Comparison of ENCODE assay signal across 8 cellular contexts in the genomic region with DNA sequence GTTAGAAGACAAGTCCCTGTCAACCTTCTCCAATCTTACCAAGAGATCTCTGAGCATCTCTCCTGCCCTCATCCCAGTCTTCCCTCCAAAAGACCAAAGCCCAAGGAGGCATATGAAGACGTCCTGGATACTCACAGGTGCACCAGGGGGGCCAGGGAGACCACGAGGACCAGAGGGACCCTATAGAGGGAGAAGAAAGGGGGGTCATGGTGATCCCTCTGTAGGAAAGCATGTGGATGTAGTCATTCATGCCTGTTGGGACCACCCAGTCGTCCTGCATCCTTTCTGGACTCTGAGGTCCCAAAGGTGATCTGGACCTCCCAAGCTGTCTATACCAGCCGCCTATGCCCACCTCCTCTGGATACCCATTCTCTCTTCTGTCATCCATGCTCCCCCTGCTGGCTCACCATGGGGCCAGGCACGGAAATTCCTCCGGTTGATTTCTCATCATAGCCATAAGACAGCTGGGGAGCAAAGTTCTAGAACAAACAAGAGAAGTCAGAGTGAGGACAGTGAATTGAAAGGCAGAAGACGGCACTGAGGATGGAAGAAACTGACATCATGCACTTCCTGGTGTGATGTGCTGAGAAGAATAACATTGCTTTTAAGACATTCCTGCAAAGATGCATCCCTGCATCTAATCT. TPM values are rescaled to one million over a fixed set of nuclear protein-coding genes. Genes with fewer than 3 reads are reported as not detected.
DNase-seq lines count a peak whose midpoint lies in the region; ATAC-seq and TF ChIP-seq lines count a peak whose summit lies in the region.

No MANE protein-coding gene starts in this region.

- ATAC-seq in DND-41 (ENCODE audit: insufficient read depth, low read depth) = no peak
- peak; percentile 32 for ATAC-seq in left lobe of liver
- no peak for ATAC-seq in GM18870 (IDR thresholded peaks at IDR 0.05; ENCODE audit: unreplicated experiment)
- no peak for ATAC-seq in HG03196 (IDR thresholded peaks at IDR 0.05; ENCODE audit: unreplicated experiment)

- DNase-seq in DND-41 (peak; percentile 55), LNCaP clone FGC (ENCODE audit: low read depth) (peak; percentile 11), T1000 (lab: John Stamatoyannopoulos, UW) (peak; percentile 40), brain microvascular endothelial cell (no peak), left lobe of liver (ENCODE audit: low spot score) (peak; percentile 65)
- peak in 2 of 3 experiments; percentile 26 to 48 for DNase-seq in stimulated activated CD4-positive, alpha-beta T cell treated with anti-CD3 and anti-CD28 coated beads, TNF-alpha, amount 100 ng/mL, for 24 hours (ENCODE audit: low read depth in 3 of 3)

- H3K4me3 ChIP-seq in DND-41 (ENCODE audit: low read depth in 1 of 2, low read length in 2 of 2) (no peak overlapping the region), LNCaP clone FGC (ENCODE audit: low read depth, low read length) (no peak overlapping the region), brain microvascular endothelial cell (ENCODE audit: low read depth, low read length) (peak overlapping the region; percentile 100)

- H3K27me3 ChIP-seq in DND-41 (ENCODE audit: insufficient read depth, low read length, poor library complexity) (peaks cover 19% of the 10 kb centered on the region), brain microvascular endothelial cell (replicated peaks) (no peaks in the 10 kb centered on the region)

- H3K36me3 ChIP-seq in DND-41 (ENCODE audit: insufficient read depth, low read length) (no peaks in the 10 kb centered on the region), brain microvascular endothelial cell (replicated peaks) (peaks cover 78% of the 10 kb centered on the region)

- in situ Hi-C loops in brain microvascular endothelial cell (cut with HindIII; ENCODE audit: low pct_ligation_motif_present, low sequenced_read_pairs) = no loop called here

- no peaks in the 10 kb centered on the region; the same call in 1 of the 2 replicates for H4K20me1 ChIP-seq in DND-41 (ENCODE audit: insufficient read depth, low read length)

- H3K4me1 ChIP-seq in DND-41 (ENCODE audit: insufficient read depth, low read length) = peaks cover 14% of the 10 kb centered on the region

- no peak overlapping the region for H2AFZ ChIP-seq in DND-41 (ENCODE audit: low read depth, low read length)

- TF ChIP-seq CTCF in DND-41 (IDR thresholded peaks at IDR 0.05; ENCODE audit: borderline replicate concordance, extremely low read depth, low read length, poor library complexity, severe bottlenecking) (peak; percentile 75), LNCaP clone FGC (IDR thresholded peaks at IDR 0.05; ENCODE audit: control insufficient read depth, extremely low read depth, insufficient read depth) (peak; percentile 82), brain microvascular endothelial cell (IDR thresholded peaks at IDR 0.05; ENCODE audit: low read depth, low read length, missing control alignments) (peak; percentile 83)

- no peaks in the 10 kb centered on the region for H3K9me3 ChIP-seq in DND-41 (ENCODE audit: insufficient read depth, low read length, severe bottlenecking)

- H3K27ac ChIP-seq in DND-41 (ENCODE audit: low read length) = no peak overlapping the region
- H3K27ac ChIP-seq in brain microvascular endothelial cell = peak overlapping the region; percentile 98

- H3K9ac ChIP-seq in DND-41 (ENCODE audit: low read depth, low read length) = no peak overlapping the region

- H3K79me2 ChIP-seq in DND-41 (ENCODE audit: insufficient read depth, low read length) = no peaks in the 10 kb centered on the region

- no peak overlapping the region for H3K4me2 ChIP-seq in DND-41 (ENCODE audit: insufficient read depth, low read length)

RNA-seq across cellular contexts. Expression of gene COL1A1, which starts 3.3 kb away (rescaled TPM):
- 19.3 TPM for total RNA-seq in left lobe of liver

RNA-seq across cellular contexts. Expression of gene SGCA, which starts 32.3 kb away (rescaled TPM):
- 1.0 TPM for total RNA-seq in left lobe of liver

RNA-seq across cellular contexts. Expression of gene PPP1R9B, which starts 47.7 kb away (rescaled TPM):
- 18.1 TPM for total RNA-seq in left lobe of liver
